Comparison of ENCODE assay signal across 1 cellular context in genomic region chr11:75781296-75781695, GRCh38.
A peak's percentile ranks its signal among the peaks of the same experiment; 100 is the strongest.
TF ChIP-seq lines count a peak whose summit lies in the region.

No MANE protein-coding gene starts in this region.

TF ChIP-seq in HepG2, 621 proteins besides CTCF, POLR2A, EP300 and RAD21:
- TF ChIP-seq CHD4 (IDR thresholded peaks at IDR 0.05; ENCODE audit: borderline replicate concordance, low read length) (no peak), NRL (CRISPR knock-in tag; IDR thresholded peaks at IDR 0.05; ENCODE audit: borderline replicate concordance) (peak; percentile 31; the same call in 1 of the 2 replicates), NFATC3 (CRISPR knock-in tag; IDR thresholded peaks at IDR 0.05) (0 out of 2 replicates have a peak, but pooled peaks have one; percentile 49)
